Comparison of ENCODE assay signal across 1 cellular context in the genomic region with DNA sequence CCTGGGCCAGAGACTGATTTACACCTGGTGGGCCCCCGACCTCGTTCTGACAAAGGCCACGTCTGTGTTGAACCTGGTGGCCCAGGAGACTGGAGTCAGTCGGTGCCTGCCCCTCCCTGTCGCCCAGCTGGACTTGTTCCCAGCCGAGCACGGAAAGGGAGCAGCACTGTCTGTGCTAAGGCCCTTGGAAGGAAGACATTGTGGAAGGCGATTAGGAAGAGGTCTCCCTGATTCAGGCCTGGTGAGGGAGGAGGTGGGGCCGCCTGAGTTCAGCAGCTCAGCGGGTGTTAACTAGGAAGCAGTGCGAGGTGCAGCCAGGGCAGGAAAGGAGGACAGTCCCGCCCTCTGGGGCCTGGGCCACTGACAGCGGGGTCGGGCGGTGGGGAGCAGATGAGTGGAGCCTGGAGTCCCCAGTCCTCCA.
TF ChIP-seq lines count a peak whose summit lies in the region.

No MANE protein-coding gene starts in this region.

TF ChIP-seq in GM23338, 12 proteins besides CTCF, POLR2A, EP300 and RAD21 (continued from another document):
- TF ChIP-seq, protein P1, sequence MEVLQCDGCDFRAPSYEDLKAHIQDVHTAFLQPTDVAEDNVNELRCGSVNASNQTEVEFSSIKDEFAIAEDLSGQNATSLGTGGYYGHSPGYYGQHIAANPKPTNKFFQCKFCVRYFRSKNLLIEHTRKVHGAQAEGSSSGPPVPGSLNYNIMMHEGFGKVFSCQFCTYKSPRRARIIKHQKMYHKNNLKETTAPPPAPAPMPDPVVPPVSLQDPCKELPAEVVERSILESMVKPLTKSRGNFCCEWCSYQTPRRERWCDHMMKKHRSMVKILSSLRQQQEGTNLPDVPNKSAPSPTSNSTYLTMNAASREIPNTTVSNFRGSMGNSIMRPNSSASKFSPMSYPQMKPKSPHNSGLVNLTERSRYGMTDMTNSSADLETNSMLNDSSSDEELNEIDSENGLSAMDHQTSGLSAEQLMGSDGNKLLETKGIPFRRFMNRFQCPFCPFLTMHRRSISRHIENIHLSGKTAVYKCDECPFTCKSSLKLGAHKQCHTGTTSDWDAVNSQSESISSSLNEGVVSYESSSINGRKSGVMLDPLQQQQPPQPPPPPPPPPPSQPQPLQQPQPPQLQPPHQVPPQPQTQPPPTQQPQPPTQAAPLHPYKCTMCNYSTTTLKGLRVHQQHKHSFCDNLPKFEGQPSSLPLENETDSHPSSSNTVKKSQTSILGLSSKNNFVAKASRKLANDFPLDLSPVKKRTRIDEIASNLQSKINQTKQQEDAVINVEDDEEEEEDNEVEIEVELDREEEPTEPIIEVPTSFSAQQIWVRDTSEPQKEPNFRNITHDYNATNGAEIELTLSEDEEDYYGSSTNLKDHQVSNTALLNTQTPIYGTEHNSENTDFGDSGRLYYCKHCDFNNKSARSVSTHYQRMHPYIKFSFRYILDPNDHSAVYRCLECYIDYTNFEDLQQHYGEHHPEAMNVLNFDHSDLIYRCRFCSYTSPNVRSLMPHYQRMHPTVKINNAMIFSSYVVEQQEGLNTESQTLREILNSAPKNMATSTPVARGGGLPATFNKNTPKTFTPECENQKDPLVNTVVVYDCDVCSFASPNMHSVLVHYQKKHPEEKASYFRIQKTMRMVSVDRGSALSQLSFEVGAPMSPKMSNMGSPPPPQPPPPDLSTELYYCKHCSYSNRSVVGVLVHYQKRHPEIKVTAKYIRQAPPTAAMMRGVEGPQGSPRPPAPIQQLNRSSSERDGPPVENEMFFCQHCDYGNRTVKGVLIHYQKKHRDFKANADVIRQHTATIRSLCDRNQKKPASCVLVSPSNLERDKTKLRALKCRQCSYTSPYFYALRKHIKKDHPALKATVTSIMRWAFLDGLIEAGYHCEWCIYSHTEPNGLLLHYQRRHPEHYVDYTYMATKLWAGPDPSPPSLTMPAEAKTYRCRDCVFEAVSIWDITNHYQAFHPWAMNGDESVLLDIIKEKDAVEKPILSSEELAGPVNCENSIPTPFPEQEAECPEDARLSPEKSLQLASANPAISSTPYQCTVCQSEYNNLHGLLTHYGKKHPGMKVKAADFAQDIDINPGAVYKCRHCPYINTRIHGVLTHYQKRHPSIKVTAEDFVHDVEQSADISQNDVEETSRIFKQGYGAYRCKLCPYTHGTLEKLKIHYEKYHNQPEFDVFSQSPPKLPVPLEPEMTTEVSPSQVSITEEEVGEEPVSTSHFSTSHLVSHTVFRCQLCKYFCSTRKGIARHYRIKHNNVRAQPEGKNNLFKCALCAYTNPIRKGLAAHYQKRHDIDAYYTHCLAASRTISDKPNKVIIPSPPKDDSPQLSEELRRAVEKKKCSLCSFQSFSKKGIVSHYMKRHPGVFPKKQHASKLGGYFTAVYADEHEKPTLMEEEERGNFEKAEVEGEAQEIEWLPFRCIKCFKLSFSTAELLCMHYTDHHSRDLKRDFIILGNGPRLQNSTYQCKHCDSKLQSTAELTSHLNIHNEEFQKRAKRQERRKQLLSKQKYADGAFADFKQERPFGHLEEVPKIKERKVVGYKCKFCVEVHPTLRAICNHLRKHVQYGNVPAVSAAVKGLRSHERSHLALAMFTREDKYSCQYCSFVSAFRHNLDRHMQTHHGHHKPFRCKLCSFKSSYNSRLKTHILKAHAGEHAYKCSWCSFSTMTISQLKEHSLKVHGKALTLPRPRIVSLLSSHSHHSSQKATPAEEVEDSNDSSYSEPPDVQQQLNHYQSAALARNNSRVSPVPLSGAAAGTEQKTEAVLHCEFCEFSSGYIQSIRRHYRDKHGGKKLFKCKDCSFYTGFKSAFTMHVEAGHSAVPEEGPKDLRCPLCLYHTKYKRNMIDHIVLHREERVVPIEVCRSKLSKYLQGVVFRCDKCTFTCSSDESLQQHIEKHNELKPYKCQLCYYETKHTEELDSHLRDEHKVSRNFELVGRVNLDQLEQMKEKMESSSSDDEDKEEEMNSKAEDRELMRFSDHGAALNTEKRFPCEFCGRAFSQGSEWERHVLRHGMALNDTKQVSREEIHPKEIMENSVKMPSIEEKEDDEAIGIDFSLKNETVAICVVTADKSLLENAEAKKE (CRISPR knock-in tag; IDR thresholded peaks at IDR 0.05): no peak
- no peak for TF ChIP-seq ZNF114 (CRISPR knock-in tag; IDR thresholded peaks at IDR 0.05)
- TF ChIP-seq ZNF331 (CRISPR knock-in tag; IDR thresholded peaks at IDR 0.05; ENCODE audit: low read depth): no peak
- TF ChIP-seq STAT1 (IDR thresholded peaks at IDR 0.05; ENCODE audit: unreplicated experiment): no peak
- TF ChIP-seq, protein P2, sequence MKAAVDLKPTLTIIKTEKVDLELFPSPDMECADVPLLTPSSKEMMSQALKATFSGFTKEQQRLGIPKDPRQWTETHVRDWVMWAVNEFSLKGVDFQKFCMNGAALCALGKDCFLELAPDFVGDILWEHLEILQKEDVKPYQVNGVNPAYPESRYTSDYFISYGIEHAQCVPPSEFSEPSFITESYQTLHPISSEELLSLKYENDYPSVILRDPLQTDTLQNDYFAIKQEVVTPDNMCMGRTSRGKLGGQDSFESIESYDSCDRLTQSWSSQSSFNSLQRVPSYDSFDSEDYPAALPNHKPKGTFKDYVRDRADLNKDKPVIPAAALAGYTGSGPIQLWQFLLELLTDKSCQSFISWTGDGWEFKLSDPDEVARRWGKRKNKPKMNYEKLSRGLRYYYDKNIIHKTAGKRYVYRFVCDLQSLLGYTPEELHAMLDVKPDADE (IDR thresholded peaks at IDR 0.05): no peak
- no peak for TF ChIP-seq NANOG (IDR thresholded peaks at IDR 0.05; ENCODE audit: borderline replicate concordance)
- TF ChIP-seq, protein P3, sequence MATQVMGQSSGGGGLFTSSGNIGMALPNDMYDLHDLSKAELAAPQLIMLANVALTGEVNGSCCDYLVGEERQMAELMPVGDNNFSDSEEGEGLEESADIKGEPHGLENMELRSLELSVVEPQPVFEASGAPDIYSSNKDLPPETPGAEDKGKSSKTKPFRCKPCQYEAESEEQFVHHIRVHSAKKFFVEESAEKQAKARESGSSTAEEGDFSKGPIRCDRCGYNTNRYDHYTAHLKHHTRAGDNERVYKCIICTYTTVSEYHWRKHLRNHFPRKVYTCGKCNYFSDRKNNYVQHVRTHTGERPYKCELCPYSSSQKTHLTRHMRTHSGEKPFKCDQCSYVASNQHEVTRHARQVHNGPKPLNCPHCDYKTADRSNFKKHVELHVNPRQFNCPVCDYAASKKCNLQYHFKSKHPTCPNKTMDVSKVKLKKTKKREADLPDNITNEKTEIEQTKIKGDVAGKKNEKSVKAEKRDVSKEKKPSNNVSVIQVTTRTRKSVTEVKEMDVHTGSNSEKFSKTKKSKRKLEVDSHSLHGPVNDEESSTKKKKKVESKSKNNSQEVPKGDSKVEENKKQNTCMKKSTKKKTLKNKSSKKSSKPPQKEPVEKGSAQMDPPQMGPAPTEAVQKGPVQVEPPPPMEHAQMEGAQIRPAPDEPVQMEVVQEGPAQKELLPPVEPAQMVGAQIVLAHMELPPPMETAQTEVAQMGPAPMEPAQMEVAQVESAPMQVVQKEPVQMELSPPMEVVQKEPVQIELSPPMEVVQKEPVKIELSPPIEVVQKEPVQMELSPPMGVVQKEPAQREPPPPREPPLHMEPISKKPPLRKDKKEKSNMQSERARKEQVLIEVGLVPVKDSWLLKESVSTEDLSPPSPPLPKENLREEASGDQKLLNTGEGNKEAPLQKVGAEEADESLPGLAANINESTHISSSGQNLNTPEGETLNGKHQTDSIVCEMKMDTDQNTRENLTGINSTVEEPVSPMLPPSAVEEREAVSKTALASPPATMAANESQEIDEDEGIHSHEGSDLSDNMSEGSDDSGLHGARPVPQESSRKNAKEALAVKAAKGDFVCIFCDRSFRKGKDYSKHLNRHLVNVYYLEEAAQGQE (IDR thresholded peaks at IDR 0.05; ENCODE audit: unreplicated experiment): no peak
